Comparison of ENCODE assay signal across 32 cellular contexts in the genomic region with DNA sequence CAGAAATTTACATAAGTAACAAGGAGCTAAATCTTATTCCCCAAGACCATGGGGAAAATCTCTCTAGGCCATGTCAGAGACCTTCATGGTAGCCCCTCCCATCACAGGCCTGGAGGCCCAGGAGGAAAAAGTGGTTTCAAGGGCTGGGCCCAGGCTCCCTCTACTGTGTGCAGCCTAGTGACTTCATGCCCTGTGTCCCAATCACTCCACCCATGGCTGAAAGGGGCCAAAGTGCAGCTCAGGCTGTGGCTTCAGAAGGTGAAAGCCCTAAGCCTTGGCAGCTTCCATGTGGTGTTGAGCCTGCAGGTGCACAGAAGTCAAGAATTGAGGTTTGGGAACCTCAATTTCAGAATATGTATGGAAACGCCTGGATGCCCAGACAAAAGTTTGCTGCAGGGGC.
"Had no signal": no experiment of that assay in that cellular context is flagged by ENCODE, and none has a peak within 500 bp of the region (broad histone marks: within the 10 kb centered on the region; RNA-seq: fewer than 3 reads in every experiment).

No MANE protein-coding gene starts in this region.

- H3K27me3 ChIP-seq: adrenal gland, ascending aorta, body of pancreas, brain microvascular endothelial cell, breast epithelium, cardiac muscle cell had no signal

- H3K4me1 ChIP-seq: adrenal gland, ascending aorta, body of pancreas, breast epithelium had no signal

- H3K27ac ChIP-seq: adrenal gland, ascending aorta, body of pancreas, brain microvascular endothelial cell, cardiac muscle cell had no signal

- DNase-seq: activated effector memory CD4-positive, alpha-beta T cell treated with anti-CD3 and anti-CD28 coated beads, Interleukin-2, amount 50 U/mL, for 16 hours; activated effector memory CD4-positive, alpha-beta T cell treated with Interleukin-2 at 50 U/mL for 16 hours; activated gamma-delta T cell; activated gamma-delta T cell treated with Interleukin-2 at 50 U/mL for 16 hours; activated naive CD4-positive, alpha-beta T cell; activated naive CD4-positive, alpha-beta T cell treated with anti-CD3 and anti-CD28 coated beads for 36 hours; activated naive CD4-positive, alpha-beta T cell treated with anti-CD3 and anti-CD28 coated beads, Interleukin-2, amount 10 ng/mL, durations not matched to agents 7 days and 5 days; activated naive CD4-positive, alpha-beta T cell treated with anti-CD3 and anti-CD28 coated beads, Interleukin-2, amount 50 U/mL, for 16 hours; activated naive CD4-positive, alpha-beta T cell treated with Interleukin-2 at 50 U/mL for 16 hours; activated naive CD8-positive, alpha-beta T cell treated with anti-CD3 and anti-CD28 coated beads for 36 hours; activated naive CD8-positive, alpha-beta T cell treated with anti-CD3 and anti-CD28 coated beads, Interleukin-2, amount 10 ng/mL, durations not matched to agents 7 days and 5 days; activated naive CD8-positive, alpha-beta T cell treated with anti-CD3 and anti-CD28 coated beads, Interleukin-2, amount 50 U/mL, for 24 hours; activated T-cell treated with anti-CD3 and anti-CD28 coated beads, Interleukin-2, amount 50 U/mL, for 1 hour; activated T-cell treated with anti-CD3 and anti-CD28 coated beads, Interleukin-2, amount 50 U/mL, for 24 hours; activated T-cell treated with anti-CD3 and anti-CD28 coated beads, Interleukin-2, amount 50 U/mL, for 4 hours; activated T-cell treated with anti-CD3 and anti-CD28 coated beads, Interleukin-2, amount 50 U/mL, for 48 hours; activated T-cell treated with anti-CD3 and anti-CD28 coated beads, Interleukin-2, amount 50 U/mL, for 72 hours; adrenal gland; amniotic stem cell; amygdala; anterior cingulate cortex; aorta; body of pancreas; brain microvascular endothelial cell; caudate nucleus; central memory CD4-positive, alpha-beta T cell; cerebellar nuclear complex had no signal

- H3K36me3 ChIP-seq: adrenal gland, ascending aorta, brain microvascular endothelial cell, breast epithelium, cardiac muscle cell had no signal

- H3K4me3 ChIP-seq: adrenal gland, ascending aorta, body of pancreas, breast epithelium, cardiac muscle cell had no signal

- ATAC-seq: activated naive CD4-positive, alpha-beta T cell treated with anti-CD3 and anti-CD28 coated beads, Interleukin-2, amount 50 U/mL, for 72 hours; activated naive CD8-positive, alpha-beta T cell treated with anti-CD3 and anti-CD28 coated beads, Interleukin-2, amount 50 U/mL, for 24 hours; activated T-cell treated with anti-CD3 and anti-CD28 coated beads, Interleukin-2, amount 50 U/mL, for 4 hours; activated T-cell treated with anti-CD3 and anti-CD28 coated beads, Interleukin-2, amount 50 U/mL, for 72 hours; activated T-helper 17 cell treated with anti-CD3 and anti-CD28 coated beads, Interleukin-2, amount 50 U/mL, for 72 hours; body of pancreas had no signal

- H3K9me3 ChIP-seq: adrenal gland, body of pancreas, breast epithelium had no signal
